ENCODE assay signal across 20 cellular contexts in the genomic region with DNA sequence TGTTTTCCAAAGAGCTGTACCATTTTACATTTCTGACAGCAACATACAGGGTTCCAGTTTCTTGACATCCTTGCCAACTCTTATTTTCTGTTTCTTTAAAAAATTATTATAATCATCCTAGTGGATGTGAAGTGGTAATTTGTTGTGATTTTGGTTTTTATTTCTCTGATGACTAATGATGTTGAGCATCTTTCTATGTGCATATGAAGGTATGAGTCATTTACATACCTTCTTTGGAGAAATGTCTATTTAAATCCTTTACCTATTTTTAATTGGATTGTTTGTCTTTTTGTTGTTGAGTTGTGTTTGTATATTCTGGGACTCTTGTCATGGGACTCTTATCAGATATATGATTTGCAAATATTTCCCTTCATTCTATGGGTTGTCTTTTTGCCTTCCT. TPM values are rescaled to one million over a fixed set of nuclear protein-coding genes. Genes with fewer than 3 reads are reported as not detected.
"Had no signal": no experiment of that assay in that cellular context is flagged by ENCODE, and none has a peak within 500 bp of the region (broad histone marks: within the 10 kb centered on the region; RNA-seq: fewer than 3 reads in every experiment).

No MANE protein-coding gene starts in this region.

- ATAC-seq: effector memory CD8-positive, alpha-beta T cell; gastrocnemius medialis; left lung; WTC11 had no signal

- H3K9me3 ChIP-seq: gastrocnemius medialis, left lung, tibial artery had no signal

- H3K4me1 ChIP-seq: left lung, tibial artery had no signal

- H3K27me3 ChIP-seq: gastrocnemius medialis, left lung, tibial artery had no signal

- H3K27ac ChIP-seq: epithelial cell of prostate, gastrocnemius medialis, left lung, tibial artery had no signal

- DNase-seq: activated CD4-positive, alpha-beta memory T cell treated with anti-CD3 and anti-CD28 coated beads, Interleukin-2, amount 10 ng/mL, durations not matched to agents 7 days and 5 days; activated CD4-positive, alpha-beta T cell treated with anti-CD3 and anti-CD28 coated beads for 4 hours; activated naive CD4-positive, alpha-beta T cell treated with Interleukin-2 at 50 U/mL for 16 hours; activated naive CD8-positive, alpha-beta T cell treated with anti-CD3 and anti-CD28 coated beads, Interleukin-2, amount 10 ng/mL, durations not matched to agents 7 days and 5 days; activated T-cell treated with anti-CD3 and anti-CD28 coated beads, Interleukin-2, amount 50 U/mL, for 1 hour; amygdala; caudate nucleus; effector memory CD8-positive, alpha-beta T cell; gastrocnemius medialis; head of caudate nucleus; left lung; midbrain; stimulated activated CD4-positive, alpha-beta T cell treated with anti-CD3 and anti-CD28 coated beads, Interleukin-2, amount 100 ng/mL, for 24 hours; stimulated activated naive CD4-positive, alpha-beta T cell treated with Interleukin-2 at 50 U/mL for 16 hours; substantia nigra; tibial artery had no signal

- H3K4me3 ChIP-seq: gastrocnemius medialis, left lung, tibial artery had no signal

RNA-seq across cellular contexts. Expression of gene ADCY10, which starts 43.8 kb away (rescaled TPM):
- total RNA-seq: kidney epithelial cell, lung microvascular endothelial cell had no signal
